8 cellular contexts compared by ENCODE assay signal in genomic region chr22:46576556-46577351, GRCh38. TPM values are rescaled to one million over a fixed set of nuclear protein-coding genes. Genes with fewer than 3 reads are reported as not detected.
DNase-seq lines count a peak whose midpoint lies in the region; ATAC-seq and TF ChIP-seq lines count a peak whose summit lies in the region.

No MANE protein-coding gene starts in this region.

- H3K36me3 ChIP-seq in SU-DHL-6 (ENCODE audit: low read length) (no peaks in the 10 kb centered on the region), hepatocyte (replicated peaks; ENCODE audit: insufficient read depth, low read depth) (no peaks in the 10 kb centered on the region)

- H3K4me3 ChIP-seq in SU-DHL-6 (ENCODE audit: insufficient read depth, low read length, poor library complexity, severe bottlenecking) (peak overlapping the region; percentile 39), hepatocyte (peak overlapping the region; percentile 64), skin epidermis (peak overlapping the region; percentile 51 to 76 (median 67))

- no peaks in the 10 kb centered on the region for H3F3A ChIP-seq in SU-DHL-6 (ENCODE audit: insufficient read depth)

- DNase-seq in EH (ENCODE audit: low read depth) (peak; percentile 56), amniotic stem cell (lab: John Stamatoyannopoulos, UW) (peak; percentile 28), hepatocyte (ENCODE audit: low spot score) (peak; percentile 87)

- no peak for TF ChIP-seq CTCF in SU-DHL-6 (IDR thresholded peaks at IDR 0.05; ENCODE audit: insufficient read depth, low read length, poor library complexity, severe bottlenecking)
- TF ChIP-seq CTCF in hepatocyte (IDR thresholded peaks at IDR 0.05; ENCODE audit: poor library complexity): no peak

- H3K27me3 ChIP-seq in SU-DHL-6 (ENCODE audit: low read length) (no peaks in the 10 kb centered on the region), hepatocyte (no peaks in the 10 kb centered on the region)

- H2AFZ ChIP-seq in SU-DHL-6 (ENCODE audit: low read depth, low read length, severe bottlenecking) (no peak overlapping the region), hepatocyte (peak overlapping the region; percentile 16)

- peaks cover 54% of the 10 kb centered on the region for H3K4me1 ChIP-seq in hepatocyte (ENCODE audit: insufficient read depth)

- peak overlapping the region; percentile 48 for H3K4me2 ChIP-seq in SU-DHL-6 (ENCODE audit: low read depth, low read length, poor library complexity, severe bottlenecking)
- H3K4me2 ChIP-seq in hepatocyte: peak overlapping the region; percentile 97

- H3K27ac ChIP-seq in SU-DHL-6 (ENCODE audit: low read depth, low read length) (no peak overlapping the region), hepatocyte (peak overlapping the region; percentile 94), skin epidermis (peak overlapping the region in 19 of 21 experiments; percentile 50 to 94 (median 82))

- WGBS in hepatocyte (ENCODE audit: low lambda C conversion rate, missing lambda C conversion rate): 4% methylated on average over 46 of the region's 141 CpGs

- peak; percentile 52 for ATAC-seq in HG02588 (IDR thresholded peaks at IDR 0.05; ENCODE audit: unreplicated experiment)
- no peak for ATAC-seq in HG03565 (IDR thresholded peaks at IDR 0.05; ENCODE audit: unreplicated experiment)
- no peak for ATAC-seq in GM21526 (IDR thresholded peaks at IDR 0.05; ENCODE audit: low FRiP score, unreplicated experiment)

- no peaks in the 10 kb centered on the region for H3K79me2 ChIP-seq in SU-DHL-6 (ENCODE audit: insufficient read depth, low read length)
- H3K79me2 ChIP-seq in hepatocyte: peaks cover 39% of the 10 kb centered on the region

- H3K9me3 ChIP-seq in SU-DHL-6 (ENCODE audit: insufficient read depth, low read length) (peaks cover 6% of the 10 kb centered on the region; the same call in 1 of the 2 replicates), hepatocyte (ENCODE audit: low read depth) (no peaks in the 10 kb centered on the region)

- H3K9me2 ChIP-seq in SU-DHL-6 (replicated peaks; ENCODE audit: insufficient read depth, low read length): no peaks in the 10 kb centered on the region
- no peaks in the 10 kb centered on the region for H3K9me2 ChIP-seq in hepatocyte (replicated peaks; ENCODE audit: insufficient read depth)

- peak overlapping the region; percentile 19; the same call in 1 of the 2 replicates for H3K9ac ChIP-seq in SU-DHL-6 (ENCODE audit: low read length)

- H4K20me1 ChIP-seq in SU-DHL-6 (ENCODE audit: low read depth, low read length): no peaks in the 10 kb centered on the region
- H4K20me1 ChIP-seq in hepatocyte (ENCODE audit: insufficient read depth, poor library complexity, severe bottlenecking): peaks cover 15% of the 10 kb centered on the region

RNA-seq across cellular contexts. Expression of gene CELSR1, which starts 39.3 kb away (rescaled TPM):
- 5.8 and 8.7 TPM in 2 replicates for total RNA-seq in hepatocyte
- polyA plus RNA-seq in hepatocyte: 3.0 and 4.9 TPM in 2 replicates

RNA-seq across cellular contexts. Expression of gene GRAMD4, which starts 43.4 kb away (rescaled TPM):
- total RNA-seq in hepatocyte: 21.2 and 21.8 TPM in 2 replicates
- polyA plus RNA-seq in hepatocyte: 31.0 and 32.6 TPM in 2 replicates

Comparison
In these comparisons a context has a peak if more than half of its experiments do, and no peak if none do; other contexts are left out.
1. DNase-seq: peak in every context shown above with its lines; median percentile 87 in hepatocyte; 56 in EH; 28 in amniotic stem cell.